Comparison of ENCODE assay signal across 18 cellular contexts in the genomic region with DNA sequence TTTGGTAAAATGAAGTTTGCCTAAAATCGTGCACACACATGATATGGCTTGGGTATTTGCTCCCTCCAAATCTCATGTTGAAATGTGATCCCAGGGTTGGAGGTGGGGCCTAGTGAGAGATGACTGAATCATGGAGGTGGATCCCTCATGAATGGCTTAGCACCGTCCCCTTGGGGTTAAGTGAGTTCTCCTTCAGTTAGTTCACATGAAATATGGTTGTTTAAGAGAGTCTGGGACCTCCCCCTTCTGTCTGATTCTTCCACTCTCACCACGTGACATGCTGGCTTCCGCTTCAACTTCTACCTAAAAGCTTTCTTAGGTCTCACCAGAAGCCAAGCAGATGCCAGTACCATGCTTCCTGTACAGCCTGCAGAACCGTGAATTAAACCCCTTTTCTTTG. TPM values are rescaled to one million over a fixed set of nuclear protein-coding genes. Genes with fewer than 3 reads are reported as not detected.
A peak's percentile ranks its signal among the peaks of the same experiment; 100 is the strongest.
DNase-seq lines count a peak whose midpoint lies in the region; ATAC-seq and TF ChIP-seq lines count a peak whose summit lies in the region.
"Had no signal": no experiment of that assay in that cellular context is flagged by ENCODE, and none has a peak within 500 bp of the region (broad histone marks: within the 10 kb centered on the region; RNA-seq: fewer than 3 reads in every experiment).

No MANE protein-coding gene starts in this region.

- peak overlapping the region; percentile 22; the same call in 1 of the 2 replicates for H3K4me2 ChIP-seq in BLaER1
- H3K4me2 ChIP-seq in HCT116 (ENCODE audit: low read length) = no peak overlapping the region
- no peak overlapping the region for H3K4me2 ChIP-seq in fibroblast of lung (ENCODE audit: extremely low read depth, insufficient read depth, low read length)

- POLR2A ChIA-PET in HCT116 (lab: Charles Lee) = no interaction called here

- CTCF ChIA-PET in HCT116 (lab: Charles Lee) = no interaction called here

- BruUV-seq in HCT116 (replicated peaks; lab: Mats Ljungman, UMichigan) = no TSS peak

- H3K4me3 ChIP-seq in BLaER1 (no peak overlapping the region), HCT116 (replicated peaks in 1 of 2; ENCODE audit: low read depth in 1 of 2, low read length in 2 of 2) (no peak overlapping the region), fibroblast of lung (replicated peaks in 1 of 4; ENCODE audit: control extremely low read depth in 1 of 4, insufficient read depth in 1 of 4, low read depth in 3 of 4, low read length in 4 of 4) (no peak overlapping the region), upper lobe of left lung (no peak overlapping the region)
- H3K4me3 ChIP-seq: heart left ventricle, sigmoid colon, transverse colon had no signal

- ATAC-seq in HCT116 = peak; percentile 67
- no peak for ATAC-seq in HG03571 (IDR thresholded peaks at IDR 0.05; ENCODE audit: unreplicated experiment)
- no peak for ATAC-seq in upper lobe of left lung (ENCODE audit: low FRiP score in 2 of 2)
- ATAC-seq: activated naive CD8-positive, alpha-beta T cell treated with anti-CD3 and anti-CD28 coated beads, Interleukin-2, amount 50 U/mL, for 24 hours; SK-N-SH treated with all-trans-retinoic acid at 6 μM for 48 hours had no signal

- H4K20me1 ChIP-seq in BLaER1 (no peaks in the 10 kb centered on the region), HCT116 (ENCODE audit: insufficient read depth) (no peaks in the 10 kb centered on the region), fibroblast of lung (ENCODE audit: control insufficient read depth, extremely low read depth, insufficient read depth, low read length) (no peaks in the 10 kb centered on the region)

- H3K36me3 ChIP-seq in BLaER1 = no peaks in the 10 kb centered on the region
- H3K36me3 ChIP-seq in HCT116 (ENCODE audit: control insufficient read depth in 1 of 2, insufficient read depth in 2 of 2, low read length in 2 of 2) = no peaks in the 10 kb centered on the region
- H3K36me3 ChIP-seq in fibroblast of lung (ENCODE audit: control insufficient read depth, insufficient read depth, low read length) = no peaks in the 10 kb centered on the region
- no peaks in the 10 kb centered on the region for H3K36me3 ChIP-seq in upper lobe of left lung
- H3K36me3 ChIP-seq: heart left ventricle, sigmoid colon, transverse colon had no signal

- TF ChIP-seq CTCF in HCT116 (IDR thresholded peaks at IDR 0.05 in 2 of 3, conservative IDR thresholded peaks at IDR 0.05 in 1 of 3; ENCODE audit: borderline replicate concordance in 1 of 3, insufficient read depth in 1 of 3, low read depth in 2 of 3, low read length in 2 of 3) (no peak), fibroblast of lung (conservative IDR thresholded peaks at IDR 0.05 in 1 of 2, IDR thresholded peaks at IDR 0.05 in 1 of 2; ENCODE audit: low read depth in 1 of 2, low read length in 2 of 2) (no peak), upper lobe of left lung (IDR thresholded peaks at IDR 0.05) (no peak)

- H3K27me3 ChIP-seq in BLaER1 = no peaks in the 10 kb centered on the region
- H3K27me3 ChIP-seq in HCT116 (ENCODE audit: insufficient read depth, low read length) = no peaks in the 10 kb centered on the region
- H3K27me3 ChIP-seq in fibroblast of lung (ENCODE audit: control insufficient read depth, insufficient read depth, low read length) = no peaks in the 10 kb centered on the region
- H3K27me3 ChIP-seq in upper lobe of left lung = no peaks in the 10 kb centered on the region
- H3K27me3 ChIP-seq: heart left ventricle, sigmoid colon, transverse colon had no signal

- H3K4me1 ChIP-seq in BLaER1 (peaks cover 6% of the 10 kb centered on the region), HCT116 (ENCODE audit: control insufficient read depth in 1 of 2, insufficient read depth in 2 of 2, low read length in 2 of 2) (peaks cover 0 to 12% of the 10 kb centered on the region in 2 experiments; a peak in 2 of 4 replicates), fibroblast of lung (ENCODE audit: control insufficient read depth, extremely low read depth, insufficient read depth, low read length) (no peaks in the 10 kb centered on the region), upper lobe of left lung (peaks cover 24 to 40% (median 31%) of the 10 kb centered on the region in 4 donors)

- peaks cover 9% of the 10 kb centered on the region; the same call in 1 of the 2 replicates for H3K9me3 ChIP-seq in BLaER1
- no peaks in the 10 kb centered on the region for H3K9me3 ChIP-seq in HCT116 (ENCODE audit: control insufficient read depth in 1 of 2, insufficient read depth in 1 of 2, low read depth in 1 of 2, low read length in 2 of 2)
- H3K9me3 ChIP-seq in fibroblast of lung (ENCODE audit: control insufficient read depth, insufficient read depth, low read depth, low read length) = no peaks in the 10 kb centered on the region
- H3K9me3 ChIP-seq in upper lobe of left lung = no peaks in the 10 kb centered on the region
- H3K9me3 ChIP-seq: heart left ventricle, sigmoid colon, transverse colon had no signal

- DNase-seq in HCT116 (ENCODE audit: low read depth, low spot score) = no peak
- DNase-seq in NCI-H82 treated with DMSO at 0.1 percent for 48 hours (lab: John Stamatoyannopoulos, UW; ENCODE audit: unreplicated experiment) = peak; percentile 5
- DNase-seq in fibroblast of lung (ENCODE audit: low read depth in 2 of 2) = peak; percentile 21 to 42
- no peak for DNase-seq in NCI-H446 (lab: John Stamatoyannopoulos, UW)
- DNase-seq in upper lobe of left lung = no peak
- DNase-seq in DMS53 treated with DMSO at 0.1 percent for 48 hours (lab: John Stamatoyannopoulos, UW; ENCODE audit: unreplicated experiment) = no peak
- DNase-seq: activated CD4-positive, alpha-beta T cell treated with anti-CD3 and anti-CD28 coated beads, Interleukin-2, amount 50 U/mL, for 48 hours; activated naive CD8-positive, alpha-beta T cell treated with anti-CD3 and anti-CD28 coated beads, Interleukin-2, amount 50 U/mL, for 24 hours; activated T-cell treated with anti-CD3 and anti-CD28 coated beads, Interleukin-2, amount 50 U/mL, for 72 hours; HCEC 1CT; heart left ventricle; midbrain; sigmoid colon; stimulated activated CD4-positive, alpha-beta T cell treated with anti-CD3 and anti-CD28 coated beads, Interleukin-4, amount 100 ng/mL, for 24 hours; transverse colon had no signal

- RAD21 ChIA-PET in HCT116 (lab: Charles Lee; ENCODE audit: low non-redundant PET in 1 of 2, low total read pairs in 2 of 2, uncharacterized antibody in 2 of 2, unreplicated experiment in 2 of 2) = no interaction called here

- no peak for TF ChIP-seq RAD21 in HCT116 (IDR thresholded peaks at IDR 0.05; ENCODE audit: low read depth)

- H3K27ac ChIP-seq in BLaER1 (no peak overlapping the region), HCT116 (ENCODE audit: low read depth, low read length) (no peak overlapping the region), fibroblast of lung (ENCODE audit: insufficient read depth, low read length) (no peak overlapping the region), upper lobe of left lung (no peak overlapping the region)

- no peak for TF ChIP-seq POLR2A in HCT116 (IDR thresholded peaks at IDR 0.05; ENCODE audit: borderline replicate concordance, extremely low read depth, insufficient read depth, insufficient read length)
- TF ChIP-seq POLR2A in upper lobe of left lung (IDR thresholded peaks at IDR 0.05) = no peak

- H2AFZ ChIP-seq in HCT116 (ENCODE audit: low read depth, low read length, poor library complexity, severe bottlenecking) (no peak overlapping the region), fibroblast of lung (ENCODE audit: low read length) (no peak overlapping the region)

- intact Hi-C loops in HCT116 (cut with micrococcal nuclease) = no loop called here

- no peaks in the 10 kb centered on the region for H3K9me2 ChIP-seq in HCT116 (ENCODE audit: insufficient read depth)

- H3K79me2 ChIP-seq in HCT116 (ENCODE audit: insufficient read depth, low read length) (no peaks in the 10 kb centered on the region), fibroblast of lung (ENCODE audit: control insufficient read depth, insufficient read depth, low read length) (no peaks in the 10 kb centered on the region)

- H3K9ac ChIP-seq in BLaER1 = no peak overlapping the region
- H3K9ac ChIP-seq in HCT116 (ENCODE audit: low read length) = no peak overlapping the region
- no peak overlapping the region for H3K9ac ChIP-seq in fibroblast of lung (ENCODE audit: insufficient read depth, low read length)

- WGBS in upper lobe of left lung, 2 donors = 81% methylated on average over 5 of the region's 5 CpGs

- TF ChIP-seq EP300 in upper lobe of left lung (IDR thresholded peaks at IDR 0.05) = no peak

TF ChIP-seq in HCT116, 20 proteins besides CTCF, POLR2A, EP300 and RAD21 (continues in another document):
- TF ChIP-seq JUND (IDR thresholded peaks at IDR 0.05) = no peak
- TF ChIP-seq TCF7L2 (IDR thresholded peaks at IDR 0.05; ENCODE audit: borderline replicate concordance, extremely low read depth, insufficient read depth, insufficient read length) = no peak
- no peak for TF ChIP-seq ZBTB33 (IDR thresholded peaks at IDR 0.05; ENCODE audit: extremely low read depth, insufficient replicate concordance, low read length)
- TF ChIP-seq ATF3 (IDR thresholded peaks at IDR 0.05) = no peak
- TF ChIP-seq SP1 (IDR thresholded peaks at IDR 0.05; ENCODE audit: low read depth) = no peak
- TF ChIP-seq ELF1 (IDR thresholded peaks at IDR 0.05; ENCODE audit: borderline replicate concordance, low read depth) = no peak
- TF ChIP-seq SRF (IDR thresholded peaks at IDR 0.05; ENCODE audit: low read depth) = no peak

RNA-seq across cellular contexts. Expression of gene SIPA1L2, which starts 58.4 kb away (rescaled TPM):
- total RNA-seq in HCT116 (2021; ENCODE audit: unreplicated experiment) = 12.5 TPM
- 11.6 and 12.1 TPM in 2 replicates for polyA plus RNA-seq in HCT116 (2012)
- total RNA-seq in fibroblast of lung = 2.0 and 12.6 TPM in 2 replicates
- polyA plus RNA-seq in fibroblast of lung = 0.39 and 2.0 TPM in 2 replicates
- polyA plus RNA-seq in fibroblast of lung (2012) = 0.38 and 1.5 TPM in 2 replicates
- 0.67 and 2.8 TPM in 2 replicates for polyA minus RNA-seq in fibroblast of lung (ENCODE audit: low replicate concordance)
- 10 to 100 TPM; 23.3 to 51.3 (median 34.2) TPM for total RNA-seq in upper lobe of left lung

Comparison
In these comparisons a context has a peak if more than half of its experiments do, and no peak if none do; other contexts are left out.
1. DNase-seq: peak in NCI-H82 treated with DMSO at 0.1 percent for 48 hours (single experiment) and fibroblast of lung (2 of 2); none in HCT116 (single experiment), NCI-H446 (0 of 2), upper lobe of left lung (0 of 2) and DMS53 treated with DMSO at 0.1 percent for 48 hours (single experiment).